Comparison of ENCODE assay signal across 8 cellular contexts in the genomic region with DNA sequence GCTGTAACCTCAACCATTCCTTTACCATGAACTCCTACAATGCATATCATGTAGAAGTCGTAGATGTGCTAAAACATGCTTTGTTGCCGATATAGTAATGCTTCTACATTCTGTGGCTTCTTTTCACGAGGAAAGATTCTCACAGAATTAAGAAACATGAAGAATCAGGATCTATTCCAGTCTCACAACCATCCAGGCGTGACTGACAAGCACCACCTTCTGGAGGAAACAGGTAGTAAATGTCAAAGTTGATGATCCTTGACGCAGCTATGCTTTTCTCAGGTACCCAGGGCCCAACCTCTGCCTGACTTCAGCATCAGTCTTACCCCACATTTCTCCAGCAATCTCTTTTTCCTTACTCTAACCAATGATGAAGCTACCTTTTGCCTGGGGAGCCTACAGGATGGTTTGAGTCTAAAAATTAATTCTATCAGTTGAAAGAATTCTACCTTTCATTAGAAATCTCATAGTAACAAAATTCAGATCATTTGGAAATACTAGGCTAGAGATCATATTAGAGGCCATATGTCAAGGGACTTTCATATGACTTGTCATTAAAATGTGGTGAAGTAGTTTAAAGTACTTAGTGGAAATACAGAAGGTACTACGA.
DNase-seq lines count a peak whose midpoint lies in the region; ATAC-seq, FAIRE-seq and TF ChIP-seq lines count a peak whose summit lies in the region.

No MANE protein-coding gene starts in this region.

- H3K4me1 ChIP-seq in NT2/D1 (ENCODE audit: insufficient read depth, insufficient read length) = no peaks in the 10 kb centered on the region
- peaks cover 0 to 8% (median 1%) of the 10 kb centered on the region in 4 donors for H3K4me1 ChIP-seq in upper lobe of left lung
- peaks cover 0 to 29% (median 0%) of the 10 kb centered on the region in 4 donors for H3K4me1 ChIP-seq in tibial nerve

- H3K36me3 ChIP-seq in NT2/D1 (ENCODE audit: insufficient read depth, insufficient read length, low read length) = no peaks in the 10 kb centered on the region
- no peaks in the 10 kb centered on the region for H3K36me3 ChIP-seq in upper lobe of left lung
- H3K36me3 ChIP-seq in tibial nerve = no peaks in the 10 kb centered on the region

- DNase-seq in EL (peak; percentile 70), H54 (ENCODE audit: insufficient read length, low spot score) (no peak), NT2/D1 (ENCODE audit: low read depth, low spot score) (peak; percentile 46), fibroblast of villous mesenchyme (ENCODE audit: low read depth) (peak; percentile 71), upper lobe of left lung (no peak), NCI-H345 treated with DMSO at 0.1 percent for 48 hours (lab: John Stamatoyannopoulos, UW; ENCODE audit: unreplicated experiment) (no peak), tibial nerve (ENCODE audit: low spot score in 2 of 2) (no peak)

- no peaks in the 10 kb centered on the region for H3K9me3 ChIP-seq in NT2/D1 (ENCODE audit: insufficient read depth, low read length)
- no peaks in the 10 kb centered on the region for H3K9me3 ChIP-seq in upper lobe of left lung
- H3K9me3 ChIP-seq in tibial nerve = no peaks in the 10 kb centered on the region

- no peak for TF ChIP-seq EP300 in upper lobe of left lung (IDR thresholded peaks at IDR 0.05)
- TF ChIP-seq EP300 in tibial nerve (IDR thresholded peaks at IDR 0.05) = no peak

- TF ChIP-seq CTCF in fibroblast of villous mesenchyme (IDR thresholded peaks at IDR 0.05; ENCODE audit: insufficient read depth, low read depth, low read length) (peak; percentile 68), upper lobe of left lung (IDR thresholded peaks at IDR 0.05) (peak in 4 of 6 experiments; percentile 16 to 61 (median 26)), tibial nerve (IDR thresholded peaks at IDR 0.05) (peak in 2 of 5 experiments; percentile 6 to 8)

- H3K27me3 ChIP-seq in NT2/D1 (ENCODE audit: insufficient read depth, insufficient read length) (no peaks in the 10 kb centered on the region), upper lobe of left lung (no peaks in the 10 kb centered on the region), tibial nerve (no peaks in the 10 kb centered on the region)

- WGBS in upper lobe of left lung, 2 donors = 60 to 63% methylated on average over 6 of the region's 6 CpGs
- 77 to 82% methylated on average over 6 of the region's 6 CpGs for WGBS in tibial nerve, 2 donors

- no peak overlapping the region for H3K27ac ChIP-seq in upper lobe of left lung
- no peak overlapping the region for H3K27ac ChIP-seq in tibial nerve

- no peak overlapping the region for H3K4me3 ChIP-seq in NT2/D1 (ENCODE audit: insufficient read length, low read depth)
- no peak overlapping the region for H3K4me3 ChIP-seq in fibroblast of villous mesenchyme (ENCODE audit: low read depth, low read length)
- no peak overlapping the region for H3K4me3 ChIP-seq in upper lobe of left lung
- no peak overlapping the region for H3K4me3 ChIP-seq in tibial nerve

- no peak for TF ChIP-seq POLR2A in H54 (IDR thresholded peaks at IDR 0.05; ENCODE audit: low read depth, low read length)
- no peak for TF ChIP-seq POLR2A in upper lobe of left lung (IDR thresholded peaks at IDR 0.05)
- TF ChIP-seq POLR2A in tibial nerve (IDR thresholded peaks at IDR 0.05) = no peak

- no peak overlapping the region for H3K9ac ChIP-seq in NT2/D1 (ENCODE audit: insufficient read length, low read depth)

- ATAC-seq in upper lobe of left lung (ENCODE audit: low FRiP score in 2 of 2) (no peak), GM21360 (IDR thresholded peaks at IDR 0.05; ENCODE audit: unreplicated experiment) (no peak)

- peak; percentile 98 for FAIRE-seq in H54 (lab: Jason Lieb, UNC)

Comparison
In these comparisons a context has a peak if more than half of its experiments do, and no peak if none do; other contexts are left out.
1. DNase-seq: peak in EL (single experiment), NT2/D1 (single experiment) and fibroblast of villous mesenchyme (single experiment); none in H54 (single experiment), upper lobe of left lung (0 of 2), NCI-H345 treated with DMSO at 0.1 percent for 48 hours (single experiment) and tibial nerve (0 of 2).